15 cellular contexts compared by ENCODE assay signal in genomic region chr7:116392806-116393205, GRCh38.
"Had no signal": no experiment of that assay in that cellular context is flagged by ENCODE, and none has a peak within 500 bp of the region (broad histone marks: within the 10 kb centered on the region; RNA-seq: fewer than 3 reads in every experiment).

No MANE protein-coding gene starts in this region.

- DNase-seq: activated naive CD4-positive, alpha-beta T cell; activated naive CD8-positive, alpha-beta T cell treated with anti-CD3 and anti-CD28 coated beads, Interleukin-2, amount 10 ng/mL, durations not matched to agents 7 days and 5 days; cerebellar nuclear complex; endodermal cell; islet precursor cell; mucosa of descending colon; naive thymus-derived CD8-positive, alpha-beta T cell; posterior cingulate gyrus; T-cell; T-helper 9 cell had no signal

- H3K27me3 ChIP-seq: hepatocyte, neutrophil, suprapubic skin had no signal

- H3K4me3 ChIP-seq: hepatocyte, mucosa of descending colon, skin epidermis, suprapubic skin had no signal

- H3K27ac ChIP-seq: hepatocyte, neutrophil, suprapubic skin had no signal

- H3K4me2 ChIP-seq: hepatocyte had no signal

- H3K79me2 ChIP-seq: hepatocyte had no signal

- H3K9me3 ChIP-seq: mucosa of descending colon, neutrophil, suprapubic skin had no signal

- H2AFZ ChIP-seq: hepatocyte had no signal

- ATAC-seq: activated CD4-positive, CD25-positive, alpha-beta regulatory T cell treated with anti-CD3 and anti-CD28 coated beads, Interleukin-2, amount 50 U/mL, for 24 hours; mucosa of descending colon; naive thymus-derived CD8-positive, alpha-beta T cell; T-cell had no signal

- H3K36me3 ChIP-seq: neutrophil, suprapubic skin had no signal
